ENCODE assay signal across 35 cellular contexts in genomic region chr2:188023035-188023434, GRCh38.
"Had no signal": no experiment of that assay in that cellular context is flagged by ENCODE, and none has a peak within 500 bp of the region (broad histone marks: within the 10 kb centered on the region; RNA-seq: fewer than 3 reads in every experiment).

No MANE protein-coding gene starts in this region.

- H3K36me3 ChIP-seq: MG63 had no signal

- H3K4me2 ChIP-seq: KMS-11 had no signal

- H3K9ac ChIP-seq: KMS-11 had no signal

- H3K27me3 ChIP-seq: MG63 had no signal

- H3K27ac ChIP-seq: KMS-11 had no signal

- DNase-seq: Karpas-422, Kasumi-1, MG63, MM.1S, MV-4-11, NCI-H1048, NCI-H1092, NCI-H1092 treated with DMSO at 0.1 percent for 48 hours, NCI-H1105, NCI-H1105 treated with DMSO at 0.1 percent for 48 hours, NCI-H1417, NCI-H1417 treated with DMSO at 0.1 percent for 48 hours, NCI-H1436, NCI-H1436 treated with DMSO at 0.1 percent for 48 hours, NCI-H146, NCI-H1694, NCI-H1694 treated with DMSO at 0.1 percent for 48 hours, NCI-H187, NCI-H187 treated with DMSO at 0.1 percent for 48 hours, NCI-H1930, NCI-H2029, NCI-H2029 treated with DMSO at 0.1 percent for 48 hours, NCI-H2081, NCI-H2081 treated with DMSO at 0.1 percent for 48 hours, NCI-H2107, NCI-H2171, NCI-H2171 treated with DMSO at 0.1 percent for 48 hours, NCI-H2227 treated with DMSO at 0.1 percent for 48 hours, NCI-H226, NCI-H345, NCI-H446, NCI-H446 treated with DMSO at 0.1 percent for 48 hours, NCI-H510A, NCI-H510A treated with DMSO at 0.1 percent for 48 hours had no signal

- H3K9me3 ChIP-seq: MG63 had no signal

- H3K4me3 ChIP-seq: MG63 had no signal
